In the genomic region with DNA sequence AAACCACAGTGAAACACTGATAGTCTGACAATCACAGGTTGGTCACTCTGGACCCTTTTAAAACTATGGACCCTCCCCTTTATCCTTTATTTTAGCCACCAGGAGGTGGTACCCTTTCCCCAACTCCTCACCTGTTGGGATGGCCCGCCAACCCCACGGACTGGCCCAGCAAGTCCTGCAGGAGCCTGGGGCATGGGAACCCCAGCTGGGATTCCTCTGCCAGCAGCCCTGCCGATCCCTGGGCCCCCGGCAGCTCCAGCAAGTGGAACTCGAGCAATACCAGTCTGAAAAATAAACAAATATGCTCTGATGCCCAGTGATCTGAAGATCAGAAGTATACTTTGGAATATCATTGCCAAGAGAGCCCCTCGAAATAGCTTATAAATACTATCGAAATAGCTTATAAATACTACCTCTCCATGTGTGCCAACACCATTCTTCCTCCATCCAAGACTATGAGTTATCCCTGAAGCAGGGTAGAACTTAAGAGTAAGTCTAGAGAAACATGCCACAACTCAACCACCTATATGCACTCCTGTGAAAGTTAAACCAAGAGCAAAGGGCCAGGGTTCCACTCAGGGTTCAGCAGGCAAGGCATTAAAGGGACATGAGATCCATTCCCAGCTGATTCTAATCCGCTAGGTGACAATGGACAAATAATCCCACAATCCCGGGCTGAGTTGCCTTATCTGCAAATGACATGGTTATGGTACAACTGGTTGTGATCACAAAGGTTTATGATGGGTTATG, we compare ENCODE assay signal across 25 cellular contexts.
"Had no signal": no experiment of that assay in that cellular context is flagged by ENCODE, and none has a peak within 500 bp of the region (broad histone marks: within the 10 kb centered on the region; RNA-seq: fewer than 3 reads in every experiment).

No MANE protein-coding gene starts in this region.

- H3K9me3 Mint-ChIP-seq: activated CD4-positive, alpha-beta memory T cell treated with anti-CD3 and anti-CD28 coated beads for 36 hours; activated naive CD4-positive, alpha-beta T cell treated with anti-CD3 and anti-CD28 coated beads, Interleukin-2, amount 50 U/mL, for 72 hours; nephron progenitor cell had no signal

- FAIRE-seq: colon, islet of Langerhans, TTC549 had no signal

- H3K27ac ChIP-seq: body of pancreas, dorsolateral prefrontal cortex, epithelial cell of prostate, hepatocyte, transverse colon, vagina had no signal

- H3K27me3 Mint-ChIP-seq: activated CD4-positive, alpha-beta memory T cell treated with anti-CD3 and anti-CD28 coated beads for 36 hours had no signal

- ATAC-seq: activated naive CD4-positive, alpha-beta T cell treated with anti-CD3 and anti-CD28 coated beads, Interleukin-2, amount 50 U/mL, for 72 hours; body of pancreas had no signal

- H3K4me3 Mint-ChIP-seq: activated CD4-positive, alpha-beta memory T cell treated with anti-CD3 and anti-CD28 coated beads for 36 hours; nephron progenitor cell had no signal

- H3K4me3 ChIP-seq: body of pancreas, dorsolateral prefrontal cortex, hepatocyte, lung, transverse colon, vagina had no signal

- DNase-seq: activated CD4-positive, alpha-beta memory T cell treated with anti-CD3 and anti-CD28 coated beads for 36 hours; activated effector memory CD4-positive, alpha-beta T cell treated with anti-CD3 and anti-CD28 coated beads, Interleukin-2, amount 50 U/mL, for 16 hours; activated T-cell treated with anti-CD3 and anti-CD28 coated beads, Interleukin-2, amount 50 U/mL, for 48 hours; body of pancreas; dorsolateral prefrontal cortex; foreskin fibroblast; midbrain; nephron progenitor cell; occipital lobe; posterior cingulate gyrus; stimulated activated CD4-positive, alpha-beta T cell treated with anti-CD3 and anti-CD28 coated beads, Interleukin-12 subunit alpha, Interleukin-12 subunit beta, amount 100 ng/mL, for 4 hours; stimulated activated CD4-positive, alpha-beta T cell treated with anti-CD3 and anti-CD28 coated beads, Interleukin-1b, Interleukin-23, amount 100 ng/mL, for 48 hours; stimulated activated CD8-positive, alpha-beta memory T cell treated with anti-CD3 and anti-CD28 coated beads, Interleukin-4, amount 100 ng/mL, for 48 hours; stimulated activated naive CD4-positive, alpha-beta T cell; substantia nigra; SW 1271; transverse colon had no signal

- H3K27me3 ChIP-seq: body of pancreas, dorsolateral prefrontal cortex, hepatocyte, transverse colon, vagina had no signal

- H3K27ac Mint-ChIP-seq: activated CD4-positive, alpha-beta memory T cell treated with anti-CD3 and anti-CD28 coated beads for 36 hours; nephron progenitor cell had no signal

- H3K4me2 ChIP-seq: hepatocyte had no signal

- H3K9me3 ChIP-seq: body of pancreas, transverse colon, vagina had no signal

- H2AFZ ChIP-seq: hepatocyte had no signal
